24 cellular contexts compared by ENCODE assay signal in the genomic region with DNA sequence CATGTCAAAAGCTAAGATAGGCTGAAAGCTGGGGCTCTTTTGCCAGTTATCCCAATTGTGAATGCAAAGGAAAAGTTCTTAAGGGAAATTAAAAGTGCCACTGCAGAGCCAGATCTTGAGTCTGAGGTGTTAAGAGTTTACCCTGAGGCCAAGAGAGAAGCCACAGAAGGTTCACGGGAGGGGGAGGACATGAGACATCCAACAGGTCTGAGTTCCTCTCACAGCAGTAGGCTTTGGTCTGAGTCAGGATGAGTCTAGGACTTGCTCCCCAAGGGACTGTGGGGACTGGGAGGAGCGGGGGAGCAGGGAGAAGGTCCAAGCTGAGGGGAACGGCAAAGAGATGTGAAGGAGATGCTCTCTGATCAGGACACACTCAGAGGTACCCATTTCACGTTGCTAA.
"Had no signal": no experiment of that assay in that cellular context is flagged by ENCODE, and none has a peak within 500 bp of the region (broad histone marks: within the 10 kb centered on the region; RNA-seq: fewer than 3 reads in every experiment).

No MANE protein-coding gene starts in this region.

- H3K27ac Mint-ChIP-seq: activated B cell treated with CpG ODN at 0.5 μM for 24 hours; activated CD4-positive, alpha-beta T cell treated with anti-CD3 and anti-CD28 coated beads for 36 hours; activated naive CD8-positive, alpha-beta T cell; activated T-cell treated with anti-CD3 and anti-CD28 coated beads, Interleukin-2, amount 50 U/mL, for 24 hours; activated T-helper 17 cell treated with anti-CD3 and anti-CD28 coated beads, Interleukin-2, amount 50 U/mL, for 72 hours; effector memory CD8-positive, alpha-beta T cell; progenitor cell of endocrine pancreas; T-cell; T-helper 2 cell treated with Interferon-gamma antibody and Interleukin-4, amounts not matched to agents 5 μg/mL and 100 μg/mL, for 36 hours had no signal

- H3K4me3 Mint-ChIP-seq: activated B cell treated with CpG ODN at 0.5 μM for 24 hours; activated CD4-positive, alpha-beta T cell treated with anti-CD3 and anti-CD28 coated beads for 36 hours; activated naive CD8-positive, alpha-beta T cell; activated T-cell treated with anti-CD3 and anti-CD28 coated beads, Interleukin-2, amount 50 U/mL, for 24 hours; activated T-helper 17 cell treated with anti-CD3 and anti-CD28 coated beads, Interleukin-2, amount 50 U/mL, for 72 hours; effector memory CD8-positive, alpha-beta T cell; naive thymus-derived CD8-positive, alpha-beta T cell; T-cell; T-helper 2 cell treated with Interferon-gamma antibody and Interleukin-4, amounts not matched to agents 5 μg/mL and 100 μg/mL, for 36 hours had no signal

- ATAC-seq: activated CD4-positive, alpha-beta T cell treated with anti-CD3 and anti-CD28 coated beads for 36 hours; activated T-helper 17 cell treated with anti-CD3 and anti-CD28 coated beads, Interleukin-2, amount 50 U/mL, for 72 hours; effector memory CD8-positive, alpha-beta T cell; left lobe of liver; naive thymus-derived CD8-positive, alpha-beta T cell; stimulated activated naive CD8-positive, alpha-beta T cell treated with anti-CD3 and anti-CD28 coated beads, Interleukin-15, Interleukin-2, amounts not matched to agents 100 U/mL and 50 U/mL, for 24 hours; T-cell had no signal

- H3K27me3 Mint-ChIP-seq: activated B cell treated with CpG ODN at 0.5 μM for 24 hours; activated CD4-positive, alpha-beta T cell treated with anti-CD3 and anti-CD28 coated beads for 36 hours; progenitor cell of endocrine pancreas had no signal

- DNase-seq: activated B cell treated with CpG ODN at 0.5 μM for 24 hours; activated CD4-positive, alpha-beta T cell treated with anti-CD3 and anti-CD28 coated beads for 36 hours; activated CD4-positive, alpha-beta T cell treated with anti-CD3 and anti-CD28 coated beads, Interleukin-2, amount 50 U/mL, for 4 hours; activated CD8-positive, alpha-beta memory T cell treated with anti-CD3 and anti-CD28 coated beads for 24 hours; activated CD8-positive, alpha-beta memory T cell treated with anti-CD3 and anti-CD28 coated beads, Interleukin-2, amount 50 U/mL, for 4 hours; activated T-cell treated with anti-CD3 and anti-CD28 coated beads, Interleukin-2, amount 50 U/mL, for 24 hours; adrenal gland; colonic mucosa; dorsolateral prefrontal cortex; effector memory CD8-positive, alpha-beta T cell; lower lobe of right lung; naive thymus-derived CD8-positive, alpha-beta T cell; retina; spleen; stimulated activated CD4-positive, alpha-beta T cell treated with anti-CD3 and anti-CD28 coated beads, Interleukin-4, amount 100 ng/mL, for 24 hours; stimulated activated naive CD8-positive, alpha-beta T cell treated with anti-CD3 and anti-CD28 coated beads, Interleukin-15, Interleukin-2, amounts not matched to agents 100 U/mL and 50 U/mL, for 24 hours; T-cell; upper lobe of right lung had no signal

- H3K4me3 ChIP-seq: adrenal gland, ascending aorta, colonic mucosa, dorsolateral prefrontal cortex, lower lobe of right lung, spleen, upper lobe of right lung had no signal

- H3K36me3 ChIP-seq: adrenal gland, ascending aorta, colonic mucosa, lower lobe of right lung, spleen, upper lobe of right lung had no signal

- H3K9me3 Mint-ChIP-seq: activated B cell treated with CpG ODN at 0.5 μM for 24 hours; activated T-cell treated with anti-CD3 and anti-CD28 coated beads, Interleukin-2, amount 50 U/mL, for 24 hours; activated T-helper 17 cell treated with anti-CD3 and anti-CD28 coated beads, Interleukin-2, amount 50 U/mL, for 72 hours; T-helper 2 cell treated with Interferon-gamma antibody and Interleukin-4, amounts not matched to agents 5 μg/mL and 100 μg/mL, for 36 hours had no signal

- H3K4me1 Mint-ChIP-seq: activated B cell treated with CpG ODN at 0.5 μM for 24 hours; activated CD4-positive, alpha-beta T cell treated with anti-CD3 and anti-CD28 coated beads for 36 hours; activated T-helper 17 cell treated with anti-CD3 and anti-CD28 coated beads, Interleukin-2, amount 50 U/mL, for 72 hours; naive thymus-derived CD8-positive, alpha-beta T cell; T-cell had no signal

- H3K27me3 ChIP-seq: adrenal gland, ascending aorta, colonic mucosa, spleen, upper lobe of right lung had no signal

- H3K27ac ChIP-seq: adrenal gland, ascending aorta, colonic mucosa, dorsolateral prefrontal cortex, lower lobe of right lung, spleen, upper lobe of right lung had no signal

- H3K9me3 ChIP-seq: adrenal gland, ascending aorta, colonic mucosa, lower lobe of right lung, upper lobe of right lung had no signal

- H3K36me3 Mint-ChIP-seq: activated naive CD8-positive, alpha-beta T cell; naive thymus-derived CD8-positive, alpha-beta T cell; T-cell had no signal

- H3K4me1 ChIP-seq: ascending aorta, colonic mucosa, lower lobe of right lung, spleen, upper lobe of right lung had no signal
